9 cellular contexts compared by ENCODE assay signal in the genomic region with DNA sequence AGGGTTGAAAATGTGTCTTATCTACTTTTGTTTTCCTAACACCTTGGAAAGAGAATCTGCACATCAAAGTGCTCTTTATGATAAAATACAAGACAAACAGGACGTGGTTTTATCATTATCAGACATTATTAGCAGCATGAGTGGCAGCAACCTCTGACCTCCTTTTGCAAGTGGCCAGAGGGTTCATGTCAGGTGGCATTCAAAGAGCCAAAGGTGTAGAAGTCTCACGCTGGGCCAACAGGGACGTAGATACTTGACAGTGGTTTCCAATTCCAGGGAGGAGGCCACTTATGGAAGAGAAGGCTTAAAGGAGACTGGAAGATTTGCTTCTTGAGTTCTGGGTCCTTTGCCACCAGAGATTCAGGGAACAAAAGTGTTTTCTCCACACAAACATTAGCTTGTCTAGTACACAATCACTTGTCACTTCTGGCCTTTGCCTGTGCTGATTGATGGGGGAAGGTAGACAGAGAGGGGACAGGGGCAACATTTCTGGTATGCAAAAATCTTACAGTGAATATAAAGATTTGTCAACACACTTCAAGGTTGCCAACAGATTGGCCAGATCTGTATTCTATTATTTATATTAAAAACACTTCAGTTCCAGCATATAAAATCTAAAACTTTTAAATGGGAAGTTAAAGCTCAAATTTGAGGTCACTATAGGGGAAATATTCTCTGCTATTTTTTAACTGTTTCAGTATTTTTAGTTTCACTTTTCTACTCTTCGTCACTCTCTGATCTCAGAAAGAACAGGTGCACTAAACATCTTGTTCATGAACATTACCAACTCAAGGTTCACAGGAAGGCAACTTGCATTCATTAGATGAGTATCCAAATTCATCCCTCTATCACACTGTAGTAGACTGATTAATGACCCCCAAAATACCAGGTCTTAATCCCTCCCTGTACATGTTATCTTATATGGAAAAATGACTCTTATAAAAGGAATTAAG. TPM values are rescaled to one million over a fixed set of nuclear protein-coding genes. Genes with fewer than 3 reads are reported as not detected.
DNase-seq lines count a peak whose midpoint lies in the region; ATAC-seq lines count a peak whose summit lies in the region.
"Had no signal": no experiment of that assay in that cellular context is flagged by ENCODE, and none has a peak within 500 bp of the region (broad histone marks: within the 10 kb centered on the region; RNA-seq: fewer than 3 reads in every experiment).

No MANE protein-coding gene starts in this region.

- peak overlapping the region; percentile 38 for H3K4me3 Mint-ChIP-seq in activated CD8-positive, alpha-beta T cell treated with anti-CD3 and anti-CD28 coated beads, Interleukin-2, amount 10 ng/mL, durations not matched to agents 7 days and 5 days

- H3K9me3 Mint-ChIP-seq in activated CD8-positive, alpha-beta T cell treated with anti-CD3 and anti-CD28 coated beads, Interleukin-2, amount 10 ng/mL, durations not matched to agents 7 days and 5 days (ENCODE audit: insufficient read depth): no peaks in the 10 kb centered on the region

- H3K4me3 ChIP-seq in GM08714 (ENCODE audit: low read length): peak overlapping the region; percentile 57; the same call in 1 of the 2 replicates

- peak; percentile 49 for ATAC-seq in GM19397 (IDR thresholded peaks at IDR 0.05; ENCODE audit: unreplicated experiment)
- ATAC-seq in HG03108 (IDR thresholded peaks at IDR 0.05; ENCODE audit: unreplicated experiment): peak; percentile 52
- ATAC-seq in activated CD8-positive, alpha-beta T cell treated with anti-CD3 and anti-CD28 coated beads, Interleukin-2, amount 10 ng/mL, durations not matched to agents 7 days and 5 days: peak; percentile 38

- H3K36me3 Mint-ChIP-seq in activated CD8-positive, alpha-beta T cell treated with anti-CD3 and anti-CD28 coated beads, Interleukin-2, amount 10 ng/mL, durations not matched to agents 7 days and 5 days (ENCODE audit: low read depth): peaks cover 7% of the 10 kb centered on the region

- POLR2A ChIA-PET in activated CD8-positive, alpha-beta T cell treated with anti-CD3 and anti-CD28 coated beads, Interleukin-2, amount 10 ng/mL, durations not matched to agents 7 days and 5 days (lab: Charles Lee): interaction anchor here (0.7 to 3.4 kb wide), 2 partner anchors 51 to 131 kb away, joined by 4 to 11 read pairs; a partner anchor contains a TSS

- peak overlapping the region; percentile 34 for H3K27ac Mint-ChIP-seq in activated CD8-positive, alpha-beta T cell treated with anti-CD3 and anti-CD28 coated beads, Interleukin-2, amount 10 ng/mL, durations not matched to agents 7 days and 5 days

- no peaks in the 10 kb centered on the region for H3K27me3 Mint-ChIP-seq in activated CD8-positive, alpha-beta T cell treated with anti-CD3 and anti-CD28 coated beads, Interleukin-2, amount 10 ng/mL, durations not matched to agents 7 days and 5 days (ENCODE audit: low read depth)

- DNase-seq in activated CD8-positive, alpha-beta T cell treated with anti-CD3 and anti-CD28 coated beads, Interleukin-2, amount 10 ng/mL, durations not matched to agents 7 days and 5 days: no peak
- DNase-seq in NCI-H2081 treated with DMSO at 0.1 percent for 48 hours (lab: John Stamatoyannopoulos, UW) (no peak), hypothalamus (lab: John Stamatoyannopoulos, UW) (no peak), MV-4-11 (lab: John Stamatoyannopoulos, UW) (no peak), DMS 273 treated with DMSO at 0.1 percent for 48 hours (lab: John Stamatoyannopoulos, UW) (no peak)
- DNase-seq: NCI-H345 had no signal

- CTCF ChIA-PET in activated CD8-positive, alpha-beta T cell treated with anti-CD3 and anti-CD28 coated beads, Interleukin-2, amount 10 ng/mL, durations not matched to agents 7 days and 5 days (lab: Charles Lee): interaction anchor here (1.4 to 1.7 kb wide), 2 partner anchors 21 to 51 kb away, joined by 5 to 8 read pairs; a partner anchor contains a TSS

- peaks cover 27% of the 10 kb centered on the region for H3K4me1 Mint-ChIP-seq in activated CD8-positive, alpha-beta T cell treated with anti-CD3 and anti-CD28 coated beads, Interleukin-2, amount 10 ng/mL, durations not matched to agents 7 days and 5 days (ENCODE audit: low read depth)

RNA-seq across cellular contexts. Expression of a gene that starts 52.1 kb away (rescaled TPM):
- 1 to 10 TPM; 3.5 to 4.1 TPM for total RNA-seq in activated CD8-positive, alpha-beta T cell treated with anti-CD3 and anti-CD28 coated beads, Interleukin-2, amount 10 ng/mL, durations not matched to agents 7 days and 5 days
